24 cellular contexts compared by ENCODE assay signal in the genomic region with DNA sequence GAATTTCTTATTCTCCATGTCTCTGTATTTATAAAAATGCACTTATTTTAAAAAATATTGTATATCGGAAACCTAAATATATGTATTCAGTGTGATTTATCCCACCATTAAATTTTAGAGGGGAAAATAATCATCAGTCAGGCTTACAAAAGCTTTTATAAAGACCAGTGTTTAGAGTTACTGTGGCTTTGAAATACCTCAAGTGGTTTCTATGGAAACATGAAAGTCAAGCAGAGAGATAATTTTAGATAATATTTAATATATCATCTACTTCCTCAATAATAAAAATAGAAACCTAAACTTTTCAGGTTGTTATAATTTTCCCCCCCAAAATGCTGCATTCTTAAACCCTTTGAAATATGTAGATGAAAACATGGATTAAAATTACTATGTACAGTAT.
"Had no signal": no experiment of that assay in that cellular context is flagged by ENCODE, and none has a peak within 500 bp of the region (broad histone marks: within the 10 kb centered on the region; RNA-seq: fewer than 3 reads in every experiment).

No MANE protein-coding gene starts in this region.

- H3K27me3 ChIP-seq: esophagus muscularis mucosa, foreskin keratinocyte, gastroesophageal sphincter, hepatocyte, left lung, right atrium auricular region, stomach, thyroid gland, vagina had no signal

- H2AFZ ChIP-seq: hepatocyte had no signal

- H3K36me3 ChIP-seq: esophagus muscularis mucosa, gastroesophageal sphincter, heart left ventricle, left lung, prostate gland, right atrium auricular region, stomach, thyroid gland, vagina had no signal

- ATAC-seq: foreskin keratinocyte; gastroesophageal sphincter; heart left ventricle; left cardiac atrium; left lung; mucosa of descending colon; naive thymus-derived CD4-positive, alpha-beta T cell; sciatic nerve; stimulated activated effector memory CD8-positive, alpha-beta T cell treated with anti-CD3 and anti-CD28 coated beads, Interleukin-12 subunit alpha, Interleukin-12 subunit beta, amount 100 ng/mL, for 72 hours had no signal

- H3K27ac ChIP-seq: esophagus muscularis mucosa, foreskin keratinocyte, gastroesophageal sphincter, heart left ventricle, hepatocyte, left lung, prostate gland, right atrium auricular region, stomach, thyroid gland, vagina had no signal

- DNase-seq: dermis blood vessel endothelial cell; effector memory CD4-positive, alpha-beta T cell; foreskin keratinocyte; heart left ventricle; left cardiac atrium; left lung; mesenchymal stem cell; mucosa of descending colon; naive thymus-derived CD4-positive, alpha-beta T cell; nucleus accumbens; stimulated activated CD4-positive, alpha-beta T cell treated with anti-CD3 and anti-CD28 coated beads, Interleukin-2, amount 100 ng/mL, for 24 hours; stimulated activated CD4-positive, alpha-beta T cell treated with anti-CD3 and anti-CD28 coated beads, Interleukin-4, amount 100 ng/mL, for 24 hours; stimulated activated naive CD4-positive, alpha-beta T cell treated with Interleukin-2 at 50 U/mL for 16 hours; stomach; thyroid gland; trophoblast cell had no signal

- H3K79me2 ChIP-seq: hepatocyte had no signal

- H3K9me3 ChIP-seq: esophagus muscularis mucosa, gastroesophageal sphincter, heart left ventricle, left lung, mucosa of descending colon, prostate gland, right atrium auricular region, stomach, thyroid gland, vagina had no signal

- H3K4me2 ChIP-seq: hepatocyte had no signal

- H3K4me3 ChIP-seq: esophagus muscularis mucosa, gastroesophageal sphincter, heart left ventricle, hepatocyte, left lung, mucosa of descending colon, prostate gland, right atrium auricular region, stomach, thyroid gland, vagina had no signal

- H3K4me1 ChIP-seq: esophagus muscularis mucosa, foreskin keratinocyte, gastroesophageal sphincter, heart left ventricle, left lung, prostate gland, right atrium auricular region, stomach, thyroid gland, vagina had no signal
